ENCODE assay signal across 26 cellular contexts in genomic region chr16:86491643-86492030, GRCh38. TPM values are rescaled to one million over a fixed set of nuclear protein-coding genes. Genes with fewer than 3 reads are reported as not detected.
DNase-seq lines count a peak whose midpoint lies in the region; ATAC-seq and TF ChIP-seq lines count a peak whose summit lies in the region.
"Had no signal": no experiment of that assay in that cellular context is flagged by ENCODE, and none has a peak within 500 bp of the region (broad histone marks: within the 10 kb centered on the region; RNA-seq: fewer than 3 reads in every experiment).

No MANE protein-coding gene starts in this region.

- H3K4me1 ChIP-seq in transverse colon = peaks cover 3 to 21% (median 13%) of the 10 kb centered on the region in 4 donors
- no peaks in the 10 kb centered on the region for H3K4me1 ChIP-seq in naive thymus-derived CD4-positive, alpha-beta T cell (ENCODE audit: control insufficient read depth in 2 of 2, insufficient read depth in 2 of 2, low read length in 2 of 2)
- H3K4me1 ChIP-seq: psoas muscle had no signal

- H3K4me1 Mint-ChIP-seq in naive thymus-derived CD4-positive, alpha-beta T cell = peaks cover 0 to 5% (median 0%) of the 10 kb centered on the region in 7 donors
- H3K4me1 Mint-ChIP-seq: immature natural killer cell had no signal

- in situ Hi-C loops in transverse colon (cut with MboI; ENCODE audit: low pct_ligation_motif_present in 1 of 4, low pct_unique_long_range_greater_than_20kb in 1 of 4, low sequenced_read_pairs in 3 of 4) = no loop called here

- H3K4me3 ChIP-seq in transverse colon = no peak overlapping the region
- H3K4me3 ChIP-seq in naive thymus-derived CD4-positive, alpha-beta T cell (ENCODE audit: low read length) = no peak overlapping the region
- H3K4me3 ChIP-seq: left lung, mucosa of descending colon, psoas muscle, smooth muscle cell, thoracic aorta had no signal

- WGBS in transverse colon (ENCODE audit: low coverage in 1 of 2), 2 donors = 66% methylated on average over 7 of the region's 7 CpGs; no CpG with 5 or more reads in 1 of the 2 donors

- ATAC-seq in naive thymus-derived CD4-positive, alpha-beta T cell = no peak
- ATAC-seq: activated CD8-positive, alpha-beta T cell treated with anti-CD3 and anti-CD28 coated beads, Interleukin-2, amount 10 ng/mL, durations not matched to agents 7 days and 5 days; HepG2; mucosa of descending colon; psoas muscle had no signal

- H3K27ac ChIP-seq in transverse colon = peak overlapping the region; percentile 94 to 99 (median 96)
- H3K27ac ChIP-seq in naive thymus-derived CD4-positive, alpha-beta T cell (ENCODE audit: low read depth, low read length) = no peak overlapping the region
- H3K27ac ChIP-seq: HL-60, psoas muscle, thoracic aorta had no signal

- POLR2A ChIA-PET in naive thymus-derived CD4-positive, alpha-beta T cell (lab: Charles Lee) = no interaction called here

- H3K4me3 Mint-ChIP-seq in naive thymus-derived CD4-positive, alpha-beta T cell = no peak overlapping the region
- H3K4me3 Mint-ChIP-seq: activated CD8-positive, alpha-beta T cell treated with anti-CD3 and anti-CD28 coated beads, Interleukin-2, amount 10 ng/mL, durations not matched to agents 7 days and 5 days; immature natural killer cell had no signal

- peaks cover 45% of the 10 kb centered on the region for H3K27me3 ChIP-seq in transverse colon
- no peaks in the 10 kb centered on the region for H3K27me3 ChIP-seq in naive thymus-derived CD4-positive, alpha-beta T cell (ENCODE audit: control insufficient read depth in 2 of 2, insufficient read depth in 2 of 2, low read length in 2 of 2)

- peaks cover 0 to 4% (median 0%) of the 10 kb centered on the region in 11 donors for H3K9me3 Mint-ChIP-seq in naive thymus-derived CD4-positive, alpha-beta T cell
- H3K9me3 Mint-ChIP-seq: immature natural killer cell had no signal

- H3K27ac Mint-ChIP-seq in naive thymus-derived CD4-positive, alpha-beta T cell = no peak overlapping the region
- H3K27ac Mint-ChIP-seq: activated CD8-positive, alpha-beta T cell treated with anti-CD3 and anti-CD28 coated beads, Interleukin-2, amount 10 ng/mL, durations not matched to agents 7 days and 5 days; immature natural killer cell had no signal

- no peak for TF ChIP-seq CTCF in transverse colon (IDR thresholded peaks at IDR 0.05)

- DNase-seq in SW480 (ENCODE audit: low spot score) (peak; percentile 52), globus pallidus (ENCODE audit: low spot score) (peak; percentile 85), nucleus accumbens (lab: John Stamatoyannopoulos, UW) (peak in 31 of 56 donors; percentile 2 to 69 (median 35)), transverse colon (no peak), GM03348 (ENCODE audit: low spot score) (no peak), dermis blood vessel endothelial cell (no peak)
- no peak for DNase-seq in naive thymus-derived CD4-positive, alpha-beta T cell
- DNase-seq: activated CD4-positive, CD25-positive, alpha-beta regulatory T cell treated with anti-CD3 and anti-CD28 coated beads, Interleukin-2, amount 50 U/mL, for 72 hours; activated CD8-positive, alpha-beta T cell treated with anti-CD3 and anti-CD28 coated beads, Interleukin-2, amount 10 ng/mL, durations not matched to agents 7 days and 5 days; activated gamma-delta T cell; activated T-cell treated with anti-CD3 and anti-CD28 coated beads for 4 hours; cortex of kidney; EL; HCEC 1CT; immature natural killer cell; left lung; mucosa of descending colon; NCI-H1092 treated with DMSO at 0.1 percent for 48 hours; NCI-H187 treated with DMSO at 0.1 percent for 48 hours; NCI-H526; psoas muscle had no signal

- H3K9me3 ChIP-seq in transverse colon = no peaks in the 10 kb centered on the region
- no peaks in the 10 kb centered on the region for H3K9me3 ChIP-seq in naive thymus-derived CD4-positive, alpha-beta T cell (ENCODE audit: control insufficient read depth in 2 of 3, low read length in 3 of 3)
- H3K9me3 ChIP-seq: left lung, mucosa of descending colon, psoas muscle had no signal

- no peaks in the 10 kb centered on the region for H3K36me3 Mint-ChIP-seq in naive thymus-derived CD4-positive, alpha-beta T cell

- CTCF ChIA-PET in naive thymus-derived CD4-positive, alpha-beta T cell (lab: Charles Lee) = no interaction called here

- peaks cover 57 to 83% (median 70%) of the 10 kb centered on the region in 5 donors for H3K27me3 Mint-ChIP-seq in naive thymus-derived CD4-positive, alpha-beta T cell

- intact Hi-C loops in transverse colon (cut with DNase I; ENCODE audit: low total_unique reads) = loop anchor here (10.0 kb wide), 1 partner anchor 67 kb away; no protein-coding TSS in a partner anchor
- intact Hi-C loops in naive thymus-derived CD4-positive, alpha-beta T cell (cut with micrococcal nuclease) = no loop called here

- TF ChIP-seq POLR2A in transverse colon (IDR thresholded peaks at IDR 0.05) = no peak

- H3K36me3 ChIP-seq in transverse colon = no peaks in the 10 kb centered on the region
- H3K36me3 ChIP-seq in naive thymus-derived CD4-positive, alpha-beta T cell (ENCODE audit: control insufficient read depth in 2 of 3, insufficient read depth in 3 of 3, low read length in 3 of 3) = no peaks in the 10 kb centered on the region
- H3K36me3 ChIP-seq: left lung, thoracic aorta had no signal

- TF ChIP-seq EP300 in transverse colon (IDR thresholded peaks at IDR 0.05; ENCODE audit: low read depth) = no peak

RNA-seq across cellular contexts. Expression of gene FOXF1, which starts 18.7 kb away (rescaled TPM):
- 10 to 100 TPM; 10.8 to 44.1 (median 23.4) TPM for total RNA-seq in transverse colon
- total RNA-seq in naive thymus-derived CD4-positive, alpha-beta T cell = not detected
- polyA plus RNA-seq in naive thymus-derived CD4-positive, alpha-beta T cell = not detected
- 0.14 and 0.17 TPM in 2 replicates for total RNA-seq in dermis blood vessel endothelial cell
- total RNA-seq: activated CD8-positive, alpha-beta T cell treated with anti-CD3 and anti-CD28 coated beads, Interleukin-2, amount 10 ng/mL, durations not matched to agents 7 days and 5 days; HepG2; T-helper 1 cell treated with Interleukin-12 subunit alpha and Interleukin-12 subunit beta and Interleukin-4 antibody, amounts not matched to agents 30 ng/mL and 1 ng/mL, for 36 hours had no signal
- polyA plus RNA-seq: HepG2, immature natural killer cell had no signal

Comparison
In these comparisons a context has a peak if more than half of its experiments do, and no peak if none do; other contexts are left out.
1. DNase-seq: peak in SW480 (single experiment), globus pallidus (single experiment) and nucleus accumbens (31 of 56); none in transverse colon (single experiment), GM03348 (single experiment), naive thymus-derived CD4-positive, alpha-beta T cell (0 of 9) and dermis blood vessel endothelial cell (single experiment).
2. RNA of gene FOXF1, which starts 18.7 kb away (total RNA-seq): 10.8 to 44.1 TPM in transverse colon; 0.14 to 0.17 TPM in dermis blood vessel endothelial cell and not detected in naive thymus-derived CD4-positive, alpha-beta T cell; every median in the first group is over 10 times any median in the second.